In genomic region chr14:102922490-102923200, GRCh38 we compare ENCODE assay signal across 8 cellular contexts. TPM values are rescaled to one million over a fixed set of nuclear protein-coding genes. Genes with fewer than 3 reads are reported as not detected.
DNase-seq lines count a peak whose midpoint lies in the region; ATAC-seq and TF ChIP-seq lines count a peak whose summit lies in the region.

AMN (plus strand) TSS chr14:102922663; CDS start chr14:102922689, 26 bp downstream.

- H2BK5ac ChIP-seq in neuronal stem cell (ENCODE audit: low read length): no peak within 1 kb of the TSS

- H3K14ac ChIP-seq in neuronal stem cell (ENCODE audit: low read length): no peak within 1 kb of the TSS

- H3K18ac ChIP-seq in neuronal stem cell (ENCODE audit: low read length): peak within 1 kb of the TSS; percentile 73

- H3K9ac ChIP-seq in neuronal stem cell (ENCODE audit: low read depth, low read length, poor library complexity): no peak within 1 kb of the TSS

- no peak within 1 kb of the TSS for H4K91ac ChIP-seq in neuronal stem cell (ENCODE audit: low read depth, low read length, poor library complexity)

- H3K9me3 ChIP-seq in neuronal stem cell (replicated peaks in 1 of 2; ENCODE audit: control insufficient read depth in 2 of 2, insufficient read depth in 1 of 2, low read depth in 1 of 2, low read length in 2 of 2): peaks cover 6 to 8% of the 10 kb centered on the region in 2 donors

- H2AK5ac ChIP-seq in neuronal stem cell (ENCODE audit: low read depth, low read length): peak within 1 kb of the TSS; percentile 25

- H2BK120ac ChIP-seq in neuronal stem cell (ENCODE audit: low read depth, low read length): no peak within 1 kb of the TSS

- H3K27me3 ChIP-seq in neuronal stem cell (ENCODE audit: control insufficient read depth in 3 of 3, insufficient read depth in 3 of 3, low read depth in 1 of 3, low read length in 3 of 3): peaks cover 4 to 35% (median 13%) of the 10 kb centered on the region in 3 experiments

- no peak within 1 kb of the TSS for H2AFZ ChIP-seq in neuronal stem cell (ENCODE audit: low read length)

- peak within 1 kb of the TSS; percentile 69 for H3K23ac ChIP-seq in neuronal stem cell (ENCODE audit: low read depth, low read length, poor library complexity)

- H3K4me1 ChIP-seq in neuronal stem cell (ENCODE audit: control insufficient read depth in 2 of 2, insufficient read depth in 1 of 2, low read depth in 1 of 2, low read length in 2 of 2): peaks cover 0 to 8% of the 10 kb centered on the region in 2 donors

- H3K27ac ChIP-seq in neuronal stem cell (replicated peaks; ENCODE audit: low read length): no peak within 1 kb of the TSS

- DNase-seq in Caki2 (ENCODE audit: low read depth) (peak; percentile 16), NCI-H460 (ENCODE audit: extremely low read depth, low read depth) (peak; percentile 5), epithelial cell of proximal tubule (ENCODE audit: low read depth) (no peak), neuronal stem cell (ENCODE audit: low spot score) (no peak), foreskin fibroblast (no peak), NCI-H748 (lab: John Stamatoyannopoulos, UW; ENCODE audit: unreplicated experiment) (no peak)

- H3K36me3 ChIP-seq in neuronal stem cell (replicated peaks in 1 of 2; ENCODE audit: control insufficient read depth in 2 of 2, insufficient read depth in 2 of 2, low read length in 2 of 2): no peaks in the 10 kb centered on the region

- ATAC-seq in GM18868 (IDR thresholded peaks at IDR 0.05; ENCODE audit: unreplicated experiment) (no peak), GM21390 (IDR thresholded peaks at IDR 0.05; ENCODE audit: unreplicated experiment) (no peak)

- no peak within 1 kb of the TSS for H2BK15ac ChIP-seq in neuronal stem cell (ENCODE audit: low read length)

- no CpG with 5 or more reads among the region's 56 CpGs for WGBS in neuronal stem cell (ENCODE audit: extremely low coverage in 2 of 2, insufficient read length in 2 of 2, insufficient replicate concordance in 1 of 2), 2 donors

- in situ Hi-C loops in Caki2 (cut with HindIII; ENCODE audit: low pct_unique_long_range_greater_than_20kb, low sequenced_read_pairs): no loop called here

- no peaks in the 10 kb centered on the region for H3K79me1 ChIP-seq in neuronal stem cell (ENCODE audit: low read depth, low read length)

- H3K4ac ChIP-seq in neuronal stem cell (ENCODE audit: low read length): no peak within 1 kb of the TSS

- no peak within 1 kb of the TSS for H4K8ac ChIP-seq in neuronal stem cell (ENCODE audit: low read depth, low read length)

- H3K4me2 ChIP-seq in neuronal stem cell (ENCODE audit: insufficient read depth, low read length, poor library complexity, severe bottlenecking): no peak within 1 kb of the TSS

- no peak within 1 kb of the TSS for H2BK12ac ChIP-seq in neuronal stem cell (ENCODE audit: low read length)

- H3K4me3 ChIP-seq in epithelial cell of proximal tubule (ENCODE audit: low read depth, low read length) (peak within 1 kb of the TSS; percentile 51), neuronal stem cell (ENCODE audit: low read length in 2 of 2) (no peak within 1 kb of the TSS), foreskin fibroblast (ENCODE audit: low read depth in 1 of 2, low read length in 2 of 2) (peak within 1 kb of the TSS in 1 of 2 donors; percentile 1)

- TF ChIP-seq CTCF in epithelial cell of proximal tubule (conservative IDR thresholded peaks at IDR 0.05; ENCODE audit: low read depth, low read length) (no peak), foreskin fibroblast (IDR thresholded peaks at IDR 0.05; ENCODE audit: low read depth, low read length) (no peak)

RNA-seq across cellular contexts. Expression of gene AMN, which starts in this region (rescaled TPM):
- total RNA-seq in Caki2 (2014; rRNA removed; shearing (Covaris generic); ENCODE audit: low replicate concordance): 0.41 and 1.5 TPM in 2 replicates
- total RNA-seq in NCI-H460 (2014; rRNA removed; shearing (Covaris generic)): 0.20 and 0.29 TPM in 2 replicates
- polyA plus RNA-seq in NCI-H460 (2014; cell fraction: nucleus; rRNA removed): 0.27 and 0.61 TPM in 2 replicates
- 0.06 TPM in 1 of 2 replicates, not detected in the other for total RNA-seq in epithelial cell of proximal tubule
- 0.46 TPM for polyA plus RNA-seq in neuronal stem cell (2013, experiment 1 of 2)
- polyA plus RNA-seq in neuronal stem cell (2013, experiment 2 of 2): 0.28 TPM

Comparison
In these comparisons a context has a peak if more than half of its experiments do, and no peak if none do; other contexts are left out.
1. Peak in DNase-seq in NCI-H460; RNA of the gene not detected or under 1 TPM.